In genomic region chr5:86879086-86879485, GRCh38 we compare ENCODE assay signal across 16 cellular contexts.
DNase-seq lines count a peak whose midpoint lies in the region; ATAC-seq and TF ChIP-seq lines count a peak whose summit lies in the region.
"Had no signal": no experiment of that assay in that cellular context is flagged by ENCODE, and none has a peak within 500 bp of the region (broad histone marks: within the 10 kb centered on the region; RNA-seq: fewer than 3 reads in every experiment).

No MANE protein-coding gene starts in this region.

- H3K9me3 Mint-ChIP-seq in natural killer cell, result no peaks in the 10 kb centered on the region
- H3K9me3 Mint-ChIP-seq: CD8-positive, alpha-beta T cell; GM23338; IgD-negative memory B cell had no signal

- no peaks in the 10 kb centered on the region for H3K27me3 Mint-ChIP-seq in natural killer cell (ENCODE audit: low read depth in 2 of 2)
- H3K27me3 Mint-ChIP-seq: IgD-negative memory B cell had no signal

- H3K4me3 Mint-ChIP-seq in natural killer cell, result no peak overlapping the region
- H3K4me3 Mint-ChIP-seq: CD8-positive, alpha-beta T cell; GM23338; IgD-negative memory B cell had no signal

- peak; percentile 72 for DNase-seq in NCI-H69 (lab: John Stamatoyannopoulos, UW)
- DNase-seq in cerebellum (ENCODE audit: low spot score), result peak; percentile 38
- DNase-seq in middle frontal gyrus (ENCODE audit: extremely low spot score, low spot score), result peak; percentile 36
- peak; percentile 59 for DNase-seq in superior temporal gyrus (ENCODE audit: extremely low spot score)
- DNase-seq in germinal center (ENCODE audit: low spot score), result no peak
- no peak for DNase-seq in natural killer cell
- DNase-seq: BE2C; Caco-2; CD8-positive, alpha-beta T cell; DND-41; GF-D8; H7 had no signal

- H3K36me3 Mint-ChIP-seq in natural killer cell, result no peaks in the 10 kb centered on the region
- H3K36me3 Mint-ChIP-seq: CD8-positive, alpha-beta T cell; IgD-negative memory B cell had no signal

- ATAC-seq in natural killer cell (no peak), HG03095 (IDR thresholded peaks at IDR 0.05; ENCODE audit: unreplicated experiment) (no peak)
- ATAC-seq: A549; CD8-positive, alpha-beta T cell; GM23338 had no signal

- intact Hi-C loops in natural killer cell (cut with micrococcal nuclease), result no loop called here

- TF ChIP-seq CTCF in natural killer cell (IDR thresholded peaks at IDR 0.05), result no peak

- no peak overlapping the region for H3K27ac Mint-ChIP-seq in natural killer cell
- H3K27ac Mint-ChIP-seq: CD8-positive, alpha-beta T cell; GM23338; IgD-negative memory B cell had no signal

- no peaks in the 10 kb centered on the region for H3K4me1 Mint-ChIP-seq in natural killer cell
- H3K4me1 Mint-ChIP-seq: IgD-negative memory B cell had no signal

Comparison
In these comparisons a context has a peak if more than half of its experiments do, and no peak if none do; other contexts are left out.
1. DNase-seq: peak in NCI-H69 (single experiment), cerebellum (single experiment), middle frontal gyrus (single experiment) and superior temporal gyrus (single experiment); none in germinal center (single experiment) and natural killer cell (single experiment).